In genomic region chr11:45384711-45385241, GRCh38 we compare ENCODE assay signal across 13 cellular contexts.
"Had no signal": no experiment of that assay in that cellular context is flagged by ENCODE, and none has a peak within 500 bp of the region (broad histone marks: within the 10 kb centered on the region; RNA-seq: fewer than 3 reads in every experiment).

No MANE protein-coding gene starts in this region.

- H3K4me3 ChIP-seq: skin epidermis, tibial nerve had no signal

- H3K9me3 ChIP-seq: tibial nerve had no signal

- H3K79me2 ChIP-seq: parathyroid adenoma had no signal

- FAIRE-seq: kidney had no signal

- ATAC-seq: left ventricle myocardium superior; stimulated activated naive B cell treated with anti-CD40 and anti-IgM and Interleukin-4, amounts not matched to agents 10 μg/mL and 1 μg/mL and 100 μg/mL, for 72 hours had no signal

- H3K27ac Mint-ChIP-seq: activated CD4-positive, alpha-beta memory T cell treated with anti-CD3 and anti-CD28 coated beads, Interleukin-2, amount 10 ng/mL, durations not matched to agents 7 days and 5 days; dendritic cell treated with granulocyte-macrophage colony-stimulating factor and Interleukin-4, amounts not matched to agents 40 ng/mL and 50 ng/mL, for 4 days; nephron; stimulated activated naive B cell treated with anti-CD40 and anti-IgM and Interleukin-4, amounts not matched to agents 10 μg/mL and 1 μg/mL and 100 μg/mL, for 72 hours had no signal

- H3K4me1 Mint-ChIP-seq: nephron had no signal

- H3K27ac ChIP-seq: parathyroid adenoma, skin epidermis, tibial nerve had no signal

- H3K36me3 ChIP-seq: tibial nerve had no signal

- H3K9ac ChIP-seq: parathyroid adenoma had no signal

- H3K4me3 Mint-ChIP-seq: activated CD4-positive, alpha-beta memory T cell treated with anti-CD3 and anti-CD28 coated beads, Interleukin-2, amount 10 ng/mL, durations not matched to agents 7 days and 5 days; dendritic cell treated with granulocyte-macrophage colony-stimulating factor and Interleukin-4, amounts not matched to agents 40 ng/mL and 50 ng/mL, for 4 days; nephron; stimulated activated naive B cell treated with anti-CD40 and anti-IgM and Interleukin-4, amounts not matched to agents 10 μg/mL and 1 μg/mL and 100 μg/mL, for 72 hours had no signal

- H3K36me3 Mint-ChIP-seq: stimulated activated naive B cell treated with anti-CD40 and anti-IgM and Interleukin-4, amounts not matched to agents 10 μg/mL and 1 μg/mL and 100 μg/mL, for 72 hours had no signal

- H2AFZ ChIP-seq: parathyroid adenoma had no signal

- H3K4me1 ChIP-seq: parathyroid adenoma had no signal

- DNase-seq: activated CD4-positive, alpha-beta memory T cell treated with anti-CD3 and anti-CD28 coated beads, Interleukin-2, amount 10 ng/mL, durations not matched to agents 7 days and 5 days; activated T-cell treated with anti-CD3 and anti-CD28 coated beads, Interleukin-2, amount 50 U/mL, for 48 hours; central memory CD4-positive, alpha-beta T cell; kidney; left ventricle myocardium superior; mesenchymal stem cell; stimulated activated CD4-positive, alpha-beta T cell treated with anti-CD3 and anti-CD28 coated beads, Interleukin-2, amount 100 ng/mL, for 24 hours; stimulated activated naive B cell treated with anti-CD40 and anti-IgM and Interleukin-4, amounts not matched to agents 10 μg/mL and 1 μg/mL and 100 μg/mL, for 72 hours had no signal

- H3K9me3 Mint-ChIP-seq: activated CD4-positive, alpha-beta memory T cell treated with anti-CD3 and anti-CD28 coated beads, Interleukin-2, amount 10 ng/mL, durations not matched to agents 7 days and 5 days; dendritic cell treated with granulocyte-macrophage colony-stimulating factor and Interleukin-4, amounts not matched to agents 40 ng/mL and 50 ng/mL, for 4 days; nephron; stimulated activated naive B cell treated with anti-CD40 and anti-IgM and Interleukin-4, amounts not matched to agents 10 μg/mL and 1 μg/mL and 100 μg/mL, for 72 hours had no signal
